Comparison of ENCODE assay signal across 1 cellular context in genomic region chr13:74229242-74229641, GRCh38.
TF ChIP-seq lines count a peak whose summit lies in the region.

No MANE protein-coding gene starts in this region.

TF ChIP-seq in SK-N-SH, 30 proteins besides CTCF, POLR2A, EP300 and RAD21 (continued from another document):
- TF ChIP-seq USF2 (IDR thresholded peaks at IDR 0.05; ENCODE audit: borderline replicate concordance, low read depth, low read length) (no peak), FOXM1 (IDR thresholded peaks at IDR 0.05; ENCODE audit: low read depth) (no peak), IRF3 (IDR thresholded peaks at IDR 0.05; ENCODE audit: low read depth, low read length) (no peak), NFIC (IDR thresholded peaks at IDR 0.05; ENCODE audit: borderline replicate concordance) (no peak), CHD2 (IDR thresholded peaks at IDR 0.05; ENCODE audit: low read length, partially characterized antibody) (no peak), MXI1 (IDR thresholded peaks at IDR 0.05; ENCODE audit: low read depth, low read length) (no peak), TAF1 (IDR thresholded peaks at IDR 0.05; ENCODE audit: borderline replicate concordance, low read depth, low read length) (no peak), RFX5 (IDR thresholded peaks at IDR 0.05; ENCODE audit: low read length) (no peak), TEAD4 (IDR thresholded peaks at IDR 0.05; ENCODE audit: borderline replicate concordance, insufficient read depth) (no peak), GABPA (IDR thresholded peaks at IDR 0.05; ENCODE audit: low read depth) (no peak), FOSL2 (IDR thresholded peaks at IDR 0.05; ENCODE audit: borderline replicate concordance, low read depth) (no peak), SMC3 (IDR thresholded peaks at IDR 0.05; ENCODE audit: low read depth, low read length) (no peak)
- TF ChIP-seq, protein P1, sequence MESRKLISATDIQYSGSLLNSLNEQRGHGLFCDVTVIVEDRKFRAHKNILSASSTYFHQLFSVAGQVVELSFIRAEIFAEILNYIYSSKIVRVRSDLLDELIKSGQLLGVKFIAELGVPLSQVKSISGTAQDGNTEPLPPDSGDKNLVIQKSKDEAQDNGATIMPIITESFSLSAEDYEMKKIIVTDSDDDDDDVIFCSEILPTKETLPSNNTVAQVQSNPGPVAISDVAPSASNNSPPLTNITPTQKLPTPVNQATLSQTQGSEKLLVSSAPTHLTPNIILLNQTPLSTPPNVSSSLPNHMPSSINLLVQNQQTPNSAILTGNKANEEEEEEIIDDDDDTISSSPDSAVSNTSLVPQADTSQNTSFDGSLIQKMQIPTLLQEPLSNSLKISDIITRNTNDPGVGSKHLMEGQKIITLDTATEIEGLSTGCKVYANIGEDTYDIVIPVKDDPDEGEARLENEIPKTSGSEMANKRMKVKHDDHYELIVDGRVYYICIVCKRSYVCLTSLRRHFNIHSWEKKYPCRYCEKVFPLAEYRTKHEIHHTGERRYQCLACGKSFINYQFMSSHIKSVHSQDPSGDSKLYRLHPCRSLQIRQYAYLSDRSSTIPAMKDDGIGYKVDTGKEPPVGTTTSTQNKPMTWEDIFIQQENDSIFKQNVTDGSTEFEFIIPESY (IDR thresholded peaks at IDR 0.05; ENCODE audit: borderline replicate concordance, low read depth): no peak
